13 cellular contexts compared by ENCODE assay signal in genomic region chr7:22841954-22842353, GRCh38. TPM values are rescaled to one million over a fixed set of nuclear protein-coding genes. Genes with fewer than 3 reads are reported as not detected.
DNase-seq lines count a peak whose midpoint lies in the region; ATAC-seq and TF ChIP-seq lines count a peak whose summit lies in the region.
"Had no signal": no experiment of that assay in that cellular context is flagged by ENCODE, and none has a peak within 500 bp of the region (broad histone marks: within the 10 kb centered on the region; RNA-seq: fewer than 3 reads in every experiment).

No MANE protein-coding gene starts in this region.

- H3K4me2 ChIP-seq in SK-N-SH: no peak overlapping the region

- H3K27me3 ChIP-seq in SK-N-SH (ENCODE audit: insufficient read depth): peaks cover 43% of the 10 kb centered on the region; the same call in 1 of the 2 replicates

- POLR2A ChIA-PET in SK-N-SH (lab: Yijun Ruan, JAX): no interaction called here

- 49% methylated on average over 10 of the region's 10 CpGs for WGBS in SK-N-SH (ENCODE audit: low lambda C conversion rate)

- H3K79me2 ChIP-seq in SK-N-SH (ENCODE audit: insufficient read depth): no peaks in the 10 kb centered on the region

- no peaks in the 10 kb centered on the region for H3F3A ChIP-seq in SK-N-SH (replicated peaks; ENCODE audit: insufficient read depth)

- H3K9ac ChIP-seq in SK-N-SH: no peak overlapping the region

- H3K9me2 ChIP-seq in SK-N-SH: no peaks in the 10 kb centered on the region

- peak overlapping the region in 1 of 2 experiments; percentile 41; a peak in 1 of 4 replicates for H3K27ac ChIP-seq in SK-N-SH (ENCODE audit: low read depth in 2 of 2, low read length in 1 of 2)
- peak overlapping the region; percentile 66 for H3K27ac ChIP-seq in cingulate gyrus (ENCODE audit: low read depth, low read length)

- H4K20me1 ChIP-seq in SK-N-SH (ENCODE audit: insufficient read depth): no peaks in the 10 kb centered on the region

- CTCF ChIA-PET in SK-N-SH (lab: Yijun Ruan, JAX): interaction anchor here (0.8 kb wide), 1 partner anchor 10 kb away, joined by 3 read pairs; no protein-coding TSS in a partner anchor

- DNase-seq in SK-N-SH: no peak
- DNase-seq in myocyte (ENCODE audit: low read depth): peak; percentile 93
- DNase-seq in ureter (ENCODE audit: low spot score): peak; percentile 48
- DNase-seq in occipital lobe (lab: John Stamatoyannopoulos, UW): no peak
- no peak for DNase-seq in D341Med (ENCODE audit: low spot score)
- no peak for DNase-seq in NCI-H526 (lab: John Stamatoyannopoulos, UW)
- DNase-seq: activated CD4-positive, alpha-beta T cell treated with anti-CD3 and anti-CD28 coated beads, Interleukin-2, amount 50 U/mL, for 4 hours; activated naive CD4-positive, alpha-beta T cell treated with anti-CD3 and anti-CD28 coated beads, Interleukin-2, amount 10 ng/mL, durations not matched to agents 7 days and 5 days; naive thymus-derived CD8-positive, alpha-beta T cell; NCI-H748 treated with DMSO at 0.1 percent for 48 hours; stimulated activated CD4-positive, alpha-beta T cell treated with anti-CD3 and anti-CD28 coated beads, Interleukin-4, amount 100 ng/mL, for 1 hour had no signal

- no peaks in the 10 kb centered on the region for H3K9me3 ChIP-seq in SK-N-SH

- TF ChIP-seq RAD21 in SK-N-SH (IDR thresholded peaks at IDR 0.05; ENCODE audit: low read length): no peak

- ATAC-seq in SK-N-SH treated with all-trans-retinoic acid at 6 μM for 48 hours: peak; percentile 24; the same call in 2 of the 3 replicates
- ATAC-seq: naive thymus-derived CD8-positive, alpha-beta T cell had no signal

- H2AFZ ChIP-seq in SK-N-SH (ENCODE audit: low read depth): no peak overlapping the region

- no peak for TF ChIP-seq CTCF in SK-N-SH (IDR thresholded peaks at IDR 0.05)

- peaks cover 0 to 5% of the 10 kb centered on the region in 2 experiments; a peak in 1 of 4 replicates for H3K4me1 ChIP-seq in SK-N-SH (ENCODE audit: control insufficient read depth in 1 of 2, insufficient read depth in 2 of 2, low read depth in 1 of 2, low read length in 1 of 2)

- H3K36me3 ChIP-seq in SK-N-SH (replicated peaks in 1 of 2; ENCODE audit: control insufficient read depth in 1 of 2, insufficient read depth in 2 of 2, low read length in 1 of 2): no peaks in the 10 kb centered on the region

- TF ChIP-seq EP300 in SK-N-SH (IDR thresholded peaks at IDR 0.05; ENCODE audit: borderline replicate concordance in 1 of 2, low read depth in 1 of 2, low read length in 1 of 2): no peak

- H3K4me3 ChIP-seq in SK-N-SH (ENCODE audit: low read depth in 2 of 2, low read length in 1 of 2): no peak overlapping the region

TF ChIP-seq in SK-N-SH treated with all-trans-retinoic acid at 6 μM for 48 hours, 23 proteins besides CTCF, POLR2A, EP300 and RAD21:
- TF ChIP-seq ZNF70 (CRISPR knock-in tag; IDR thresholded peaks at IDR 0.05) (no peak), OSR1 (CRISPR knock-in tag; IDR thresholded peaks at IDR 0.05) (no peak), RARB (CRISPR knock-in tag; IDR thresholded peaks at IDR 0.05) (no peak), ISL1 (CRISPR knock-in tag; IDR thresholded peaks at IDR 0.05) (no peak), TCF4 (CRISPR knock-in tag; IDR thresholded peaks at IDR 0.05; ENCODE audit: borderline replicate concordance) (no peak), ZNF565 (CRISPR knock-in tag; conservative IDR thresholded peaks at IDR 0.05; ENCODE audit: low read depth) (no peak), SNAI2 (CRISPR knock-in tag; IDR thresholded peaks at IDR 0.05) (no peak), ZFP30 (CRISPR knock-in tag; IDR thresholded peaks at IDR 0.05) (no peak)

TF ChIP-seq in SK-N-SH, 30 proteins besides CTCF, POLR2A, EP300 and RAD21:
- TF ChIP-seq TCF12 (IDR thresholded peaks at IDR 0.05) (no peak), MEF2A (IDR thresholded peaks at IDR 0.05; ENCODE audit: borderline replicate concordance, low read depth) (no peak)

RNA-seq across cellular contexts. Expression of gene TOMM7, which starts 19.3 kb away (rescaled TPM):
- 453 and 546 TPM in 2 replicates for polyA plus RNA-seq in SK-N-SH (2012; rRNA removed)
- polyA plus RNA-seq in SK-N-SH (2012; cell fraction: cytosol; rRNA removed): 577 and 786 TPM in 2 replicates
- polyA plus RNA-seq in SK-N-SH (2012; cell fraction: nucleus; rRNA removed): 127 and 172 TPM in 2 replicates
- 89.6 and 272 TPM in 2 replicates for total RNA-seq in myocyte
- polyA plus RNA-seq in myocyte (2012): 1,878 TPM
- 274 TPM for total RNA-seq in ureter
- 194 TPM for total RNA-seq in occipital lobe

Comparison
In these comparisons a context has a peak if more than half of its experiments do, and no peak if none do; other contexts are left out.
1. DNase-seq: peak in myocyte (single experiment) and ureter (single experiment); none in SK-N-SH (single experiment), occipital lobe (single experiment), D341Med (single experiment) and NCI-H526 (0 of 2).